Comparison of ENCODE assay signal across 8 cellular contexts in the genomic region with DNA sequence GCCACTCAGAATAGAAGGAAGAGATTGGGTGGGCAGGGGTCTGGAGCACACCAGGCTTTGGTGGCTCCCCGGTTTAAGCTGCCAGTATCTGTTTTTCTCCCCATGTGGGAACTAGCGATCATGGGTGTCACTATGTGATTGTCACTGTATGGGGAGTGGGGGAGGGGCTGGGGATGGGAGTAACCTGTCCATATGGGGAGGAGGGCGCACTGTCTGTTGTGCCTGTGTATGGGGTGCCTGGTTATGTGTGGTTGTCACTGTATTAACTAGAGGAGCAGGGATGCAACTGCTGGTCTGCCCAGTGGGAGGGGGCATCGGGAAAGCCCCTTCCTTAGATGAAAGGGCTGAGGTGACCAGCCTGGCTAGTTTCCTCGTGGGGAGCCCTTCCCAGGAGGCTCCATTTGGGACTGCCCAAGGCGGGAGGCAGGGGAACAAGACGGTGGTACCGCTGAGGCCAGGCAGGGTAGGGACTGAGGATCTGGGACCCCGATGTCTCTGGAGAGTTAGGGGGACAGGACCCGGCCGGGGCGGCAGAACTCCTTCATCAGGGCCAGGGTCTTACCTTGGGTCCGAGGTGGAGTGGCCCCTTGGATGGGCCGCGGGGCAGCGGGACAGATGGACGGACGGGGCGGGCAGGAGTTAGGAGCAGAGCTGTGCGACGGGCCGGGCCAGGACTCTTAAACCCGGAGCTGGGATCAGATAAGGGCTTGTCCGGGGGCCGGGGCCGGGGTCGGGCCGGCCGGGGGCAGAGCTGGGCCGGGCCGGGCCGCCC. TPM values are rescaled to one million over a fixed set of nuclear protein-coding genes. Genes with fewer than 3 reads are reported as not detected.
DNase-seq lines count a peak whose midpoint lies in the region; ATAC-seq and TF ChIP-seq lines count a peak whose summit lies in the region.

A gene (minus strand): TSS at position 701 of the 772 bp plus-strand sequence. CDS start 27,628 bp downstream, outside the sequence.

- H3K36me3 ChIP-seq in tibial nerve, result no peaks in the 10 kb centered on the region

- no peaks in the 10 kb centered on the region for H3K36me3 Mint-ChIP-seq in activated T-cell treated with anti-CD3 and anti-CD28 coated beads, Interleukin-2, amount 50 U/mL, for 4 hours (ENCODE audit: insufficient read depth)
- H3K36me3 Mint-ChIP-seq in brain, result no peaks in the 10 kb centered on the region
- H3K36me3 Mint-ChIP-seq in memory B cell, result no peaks in the 10 kb centered on the region

- H3K4me1 Mint-ChIP-seq in activated T-cell treated with anti-CD3 and anti-CD28 coated beads, Interleukin-2, amount 50 U/mL, for 4 hours (ENCODE audit: low read depth), result peaks cover 10% of the 10 kb centered on the region
- H3K4me1 Mint-ChIP-seq in brain (peaks cover 45% of the 10 kb centered on the region), memory B cell (peaks cover 17% of the 10 kb centered on the region)

- H3K9me3 ChIP-seq in tibial nerve, result no peaks in the 10 kb centered on the region

- WGBS in tibial nerve, 2 donors, result 8 to 12% methylated on average over 19 to 28 of the region's 32 CpGs

- DNase-seq in activated T-cell treated with anti-CD3 and anti-CD28 coated beads, Interleukin-2, amount 50 U/mL, for 4 hours, result no peak
- DNase-seq in activated T-cell treated with anti-CD3 and anti-CD28 coated beads for 4 hours, result no peak
- DNase-seq in memory B cell (ENCODE audit: low spot score in 2 of 2), result peak in 1 of 2 donors; percentile 35
- DNase-seq in tibial nerve (ENCODE audit: low spot score in 2 of 2), result no peak
- no peak for DNase-seq in NOMO-1 treated with dmso at 0.1 percent for 144 hours (lab: John Stamatoyannopoulos, UW; ENCODE audit: unreplicated experiment)
- DNase-seq in middle frontal gyrus (ENCODE audit: extremely low spot score, low spot score), result no peak

- H3K27me3 ChIP-seq in tibial nerve, result peaks cover 0 to 17% of the 10 kb centered on the region in 2 donors

- peak within 1 kb of the TSS; percentile 11 to 85 (median 62) for H3K27ac ChIP-seq in tibial nerve

- peak within 1 kb of the TSS; percentile 35 to 56 (median 42) for H3K4me3 ChIP-seq in tibial nerve

- peaks cover 0 to 52% (median 12%) of the 10 kb centered on the region in 4 donors for H3K4me1 ChIP-seq in tibial nerve

- H3K27ac Mint-ChIP-seq in brain (peak within 1 kb of the TSS; percentile 22 to 97 (median 95)), memory B cell (no peak within 1 kb of the TSS)

- H3K9me3 Mint-ChIP-seq in activated T-cell treated with anti-CD3 and anti-CD28 coated beads, Interleukin-2, amount 50 U/mL, for 4 hours, result no peaks in the 10 kb centered on the region
- H3K9me3 Mint-ChIP-seq in brain (no peaks in the 10 kb centered on the region), memory B cell (no peaks in the 10 kb centered on the region)

- no peak for TF ChIP-seq POLR2A in tibial nerve (IDR thresholded peaks at IDR 0.05)

- no peak for TF ChIP-seq EP300 in tibial nerve (IDR thresholded peaks at IDR 0.05)

- TF ChIP-seq CTCF in brain (conservative IDR thresholded peaks at IDR 0.05) (no peak), tibial nerve (IDR thresholded peaks at IDR 0.05) (no peak)

- ATAC-seq in activated T-cell treated with anti-CD3 and anti-CD28 coated beads, Interleukin-2, amount 50 U/mL, for 4 hours, result peak; percentile 3
- ATAC-seq in memory B cell (ENCODE audit: low read depth), result no peak
- ATAC-seq in GM21576 (IDR thresholded peaks at IDR 0.05; ENCODE audit: unreplicated experiment), result no peak

- H3K27me3 Mint-ChIP-seq in activated T-cell treated with anti-CD3 and anti-CD28 coated beads, Interleukin-2, amount 50 U/mL, for 4 hours (ENCODE audit: low read depth), result peaks cover 36% of the 10 kb centered on the region
- H3K27me3 Mint-ChIP-seq in brain, result peaks cover 14% of the 10 kb centered on the region
- H3K27me3 Mint-ChIP-seq in memory B cell, result peaks cover 26% of the 10 kb centered on the region

- peak within 1 kb of the TSS; percentile 84 for H3K4me3 Mint-ChIP-seq in activated T-cell treated with anti-CD3 and anti-CD28 coated beads, Interleukin-2, amount 50 U/mL, for 4 hours
- H3K4me3 Mint-ChIP-seq in brain, result peak within 1 kb of the TSS; percentile 90 to 96 (median 93)
- peak within 1 kb of the TSS; percentile 87 for H3K4me3 Mint-ChIP-seq in memory B cell

RNA-seq across cellular contexts. Expression of the gene that starts here (rescaled TPM):
- total RNA-seq in activated T-cell treated with anti-CD3 and anti-CD28 coated beads, Interleukin-2, amount 50 U/mL, for 4 hours, result under 1 TPM in 1 of 3 donors, not detected in 2; 0.32 TPM
- polyA plus RNA-seq in brain (ENCODE audit: insufficient read depth, low read depth, low replicate concordance), result 79.9 TPM
- 10 to 100 TPM in 1 of 4 donors, 1 to 10 TPM in 3; 6.5 to 13.5 (median 8.8) TPM for total RNA-seq in tibial nerve

Comparison
In these comparisons a context has a peak if more than half of its experiments do, and no peak if none do; other contexts are left out.
1. RNA of the gene that starts here (total RNA-seq): 6.5 to 13.5 TPM in tibial nerve; 0.32 TPM in activated T-cell treated with anti-CD3 and anti-CD28 coated beads, Interleukin-2, amount 50 U/mL, for 4 hours; every median in the first group is over 4 times any median in the second.
2. Peak in ATAC-seq in activated T-cell treated with anti-CD3 and anti-CD28 coated beads, Interleukin-2, amount 50 U/mL, for 4 hours; RNA of the gene not detected or under 1 TPM.
3. Peak in every context shown above with its lines, with median percentiles within 50 percentile points of each other: H3K4me3 Mint-ChIP-seq.